3 cellular contexts compared by ENCODE assay signal in the genomic region with DNA sequence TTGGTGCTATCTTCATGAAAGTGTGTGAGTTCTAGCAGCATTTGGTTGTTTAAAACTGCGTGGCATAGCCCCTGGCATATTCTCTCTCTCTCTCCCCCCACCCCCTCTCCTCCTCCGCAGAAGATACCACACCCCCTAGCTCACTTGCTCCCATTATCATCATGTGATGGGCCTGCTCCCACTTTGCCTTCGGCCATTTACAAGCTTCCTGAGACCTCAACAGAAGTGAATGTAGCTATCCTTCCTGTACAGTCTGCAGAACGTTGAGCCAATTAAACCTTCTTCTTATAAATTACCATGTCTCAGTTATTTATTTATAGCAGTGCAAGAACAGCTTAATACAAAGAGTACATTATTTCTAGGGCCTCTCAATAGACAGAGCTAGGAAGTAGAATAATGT.
"Had no signal": no experiment of that assay in that cellular context is flagged by ENCODE, and none has a peak within 500 bp of the region (broad histone marks: within the 10 kb centered on the region; RNA-seq: fewer than 3 reads in every experiment).

No MANE protein-coding gene starts in this region.

- DNase-seq: GDM1, GF-D8 had no signal

- H3K4me3 ChIP-seq: GM12878 had no signal
